1 cellular context compared by ENCODE assay signal in genomic region chr12:57610553-57611115, GRCh38.
TF ChIP-seq lines count a peak whose summit lies in the region.

No MANE protein-coding gene starts in this region.

TF ChIP-seq in H1, 55 proteins besides CTCF, POLR2A, EP300 and RAD21:
- TF ChIP-seq E2F6 (IDR thresholded peaks at IDR 0.05) = peak; percentile 54; the same call in 1 of the 2 replicates
- TF ChIP-seq KDM1A (IDR thresholded peaks at IDR 0.05; ENCODE audit: borderline replicate concordance, low read length) = no peak
- TF ChIP-seq EGR1 (IDR thresholded peaks at IDR 0.05; ENCODE audit: borderline replicate concordance, low read depth, low read length) = no peak
- no peak for TF ChIP-seq TAF1 (IDR thresholded peaks at IDR 0.05; ENCODE audit: low read depth, low read length)
- TF ChIP-seq SP2 (IDR thresholded peaks at IDR 0.05; ENCODE audit: low read length) = no peak
- TF ChIP-seq, protein P1, sequence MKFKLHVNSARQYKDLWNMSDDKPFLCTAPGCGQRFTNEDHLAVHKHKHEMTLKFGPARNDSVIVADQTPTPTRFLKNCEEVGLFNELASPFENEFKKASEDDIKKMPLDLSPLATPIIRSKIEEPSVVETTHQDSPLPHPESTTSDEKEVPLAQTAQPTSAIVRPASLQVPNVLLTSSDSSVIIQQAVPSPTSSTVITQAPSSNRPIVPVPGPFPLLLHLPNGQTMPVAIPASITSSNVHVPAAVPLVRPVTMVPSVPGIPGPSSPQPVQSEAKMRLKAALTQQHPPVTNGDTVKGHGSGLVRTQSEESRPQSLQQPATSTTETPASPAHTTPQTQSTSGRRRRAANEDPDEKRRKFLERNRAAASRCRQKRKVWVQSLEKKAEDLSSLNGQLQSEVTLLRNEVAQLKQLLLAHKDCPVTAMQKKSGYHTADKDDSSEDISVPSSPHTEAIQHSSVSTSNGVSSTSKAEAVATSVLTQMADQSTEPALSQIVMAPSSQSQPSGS (IDR thresholded peaks at IDR 0.05; ENCODE audit: low read length) = no peak
- peak; percentile 71 for TF ChIP-seq KDM4A (IDR thresholded peaks at IDR 0.05; ENCODE audit: low read depth, low read length, severe bottlenecking)
- no peak for TF ChIP-seq GTF2F1 (IDR thresholded peaks at IDR 0.05; ENCODE audit: borderline replicate concordance, low read depth, low read length)
- TF ChIP-seq SAP30 (IDR thresholded peaks at IDR 0.05; ENCODE audit: insufficient read depth, insufficient replicate concordance, low read length) = peak; percentile 5
- 0 out of 4 replicates have a peak, but pooled peaks of 1 of the 2 experiments have one; percentile 4 for TF ChIP-seq HDAC2 (IDR thresholded peaks at IDR 0.05; ENCODE audit: borderline replicate concordance in 1 of 2, low read depth in 2 of 2, low read length in 2 of 2)
- TF ChIP-seq RFX5 (IDR thresholded peaks at IDR 0.05; ENCODE audit: borderline replicate concordance, low read depth, low read length) = no peak
